Comparison of ENCODE assay signal across 9 cellular contexts in the genomic region with DNA sequence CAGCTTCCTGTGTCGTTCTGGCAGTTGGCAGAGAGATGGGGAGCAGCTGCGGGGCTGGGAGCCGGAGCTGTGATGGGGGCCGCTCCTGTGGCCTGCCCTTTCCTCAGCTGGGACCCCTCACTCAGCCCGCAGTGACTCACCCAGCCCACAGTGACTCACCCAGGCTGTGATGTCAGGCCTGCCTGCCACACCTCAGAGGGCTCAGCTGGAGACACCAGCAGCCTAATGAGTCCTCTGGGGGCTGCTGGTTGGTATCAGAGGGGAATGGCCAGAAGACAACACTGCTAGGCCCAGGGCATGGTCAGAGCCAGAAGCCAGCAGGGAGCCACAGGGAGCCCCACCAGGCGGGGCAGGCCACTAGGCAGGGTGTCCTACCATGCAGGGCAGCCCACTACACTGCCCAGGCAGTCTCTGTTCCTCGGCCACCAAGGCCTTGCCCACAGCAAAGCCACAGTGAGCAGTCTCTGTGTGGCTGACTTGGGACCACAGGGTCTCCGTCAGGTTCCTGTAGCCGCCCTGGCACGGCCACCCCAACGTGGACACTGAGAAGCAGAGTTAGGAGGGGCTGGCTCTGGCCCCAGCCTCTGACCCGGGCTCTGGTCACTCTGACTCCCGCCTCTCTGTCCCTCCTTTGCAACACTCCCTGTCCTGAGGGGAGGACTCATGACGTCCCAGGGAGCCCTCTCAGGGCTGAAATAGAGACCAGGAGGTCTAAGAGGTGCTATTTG. TPM values are rescaled to one million over a fixed set of nuclear protein-coding genes. Genes with fewer than 3 reads are reported as not detected.
DNase-seq lines count a peak whose midpoint lies in the region; FAIRE-seq and TF ChIP-seq lines count a peak whose summit lies in the region.
"Had no signal": no experiment of that assay in that cellular context is flagged by ENCODE, and none has a peak within 500 bp of the region (broad histone marks: within the 10 kb centered on the region; RNA-seq: fewer than 3 reads in every experiment).

No MANE protein-coding gene starts in this region.

- no peak overlapping the region for H2BK20ac ChIP-seq in H9 (ENCODE audit: low read depth, low read length, poor library complexity, severe bottlenecking)

- H4K5ac ChIP-seq in H9 (ENCODE audit: insufficient read length, low read depth, low read length) = no peak overlapping the region

- H3K27me3 Mint-ChIP-seq in H9 (ENCODE audit: low read depth) = peaks cover 10% of the 10 kb centered on the region
- no peaks in the 10 kb centered on the region for H3K27me3 Mint-ChIP-seq in activated naive CD8-positive, alpha-beta T cell

- peaks cover 0 to 4% of the 10 kb centered on the region in 2 donors for H3K36me3 ChIP-seq in kidney (ENCODE audit: control insufficient read depth in 1 of 2, insufficient read depth in 2 of 2, low read length in 2 of 2)

- H4K8ac ChIP-seq in H9 (replicated peaks; ENCODE audit: insufficient read length, low read depth, low read length) = no peak overlapping the region

- H4K20me1 ChIP-seq in H9 (ENCODE audit: control insufficient read depth, insufficient read depth, insufficient read length) = no peaks in the 10 kb centered on the region

- no peak overlapping the region for H2AK5ac ChIP-seq in H9 (ENCODE audit: insufficient read length, low read length)

- H3K9me3 ChIP-seq in H9 (ENCODE audit: control insufficient read depth, low read depth, low read length) = no peaks in the 10 kb centered on the region
- no peaks in the 10 kb centered on the region for H3K9me3 ChIP-seq in kidney (ENCODE audit: control insufficient read depth in 1 of 2, low read length in 2 of 2)

- no peak overlapping the region for H3K56ac ChIP-seq in H9 (ENCODE audit: insufficient read length, low read depth, low read length)

- H3K4me1 Mint-ChIP-seq in H9 = peaks cover 24 to 38% of the 10 kb centered on the region in 2 experiments
- peaks cover 69% of the 10 kb centered on the region for H3K4me1 Mint-ChIP-seq in activated naive CD8-positive, alpha-beta T cell (ENCODE audit: low read depth)

- H4K91ac ChIP-seq in H9 (ENCODE audit: insufficient read length, low read depth, low read length) = no peak overlapping the region

- no peaks in the 10 kb centered on the region for H3K36me3 Mint-ChIP-seq in H9 (ENCODE audit: insufficient read depth in 1 of 3, low read depth in 3 of 3)
- no peaks in the 10 kb centered on the region for H3K36me3 Mint-ChIP-seq in activated naive CD8-positive, alpha-beta T cell

- peak overlapping the region; percentile 8; the same call in 1 of the 2 replicates for H3K14ac ChIP-seq in H9 (ENCODE audit: insufficient read depth, low read length)

- TF ChIP-seq CTCF in H9 (conservative IDR thresholded peaks at IDR 0.05) (no peak), kidney (IDR thresholded peaks at IDR 0.05; ENCODE audit: borderline replicate concordance, extremely low read depth, insufficient read depth) (no peak)

- no peaks in the 10 kb centered on the region for H3K27me3 ChIP-seq in H9 (ENCODE audit: insufficient read depth, low read length)

- H3K9ac ChIP-seq in H9 (ENCODE audit: extremely low read depth, insufficient read length, low read length) (no peak overlapping the region), kidney (ENCODE audit: low read length in 2 of 2) (peak overlapping the region; percentile 70 to 91)

- H3K18ac ChIP-seq in H9 (ENCODE audit: insufficient read length, low read depth, low read length) = no peak overlapping the region

- H3K27ac Mint-ChIP-seq in H9 = no peak overlapping the region
- peak overlapping the region; percentile 54 for H3K27ac Mint-ChIP-seq in activated naive CD8-positive, alpha-beta T cell

- peak overlapping the region; percentile 28 to 74 for H3K4me3 ChIP-seq in kidney (ENCODE audit: low read length in 2 of 2)
- H3K4me3 ChIP-seq: dorsolateral prefrontal cortex had no signal

- H2BK5ac ChIP-seq in H9 (ENCODE audit: insufficient read length, low read length) = no peak overlapping the region

- FAIRE-seq in kidney (lab: Jason Lieb, UNC) = no peak

- H3K79me1 ChIP-seq in H9 (ENCODE audit: insufficient read depth, low read depth, low read length, poor library complexity, severe bottlenecking) = no peaks in the 10 kb centered on the region

- H2BK120ac ChIP-seq in H9 (ENCODE audit: low read depth, low read length, poor library complexity, severe bottlenecking) = no peak overlapping the region

- no peak overlapping the region for H3T11ph ChIP-seq in H9 (ENCODE audit: low read length)

- no peaks in the 10 kb centered on the region for H3K79me2 ChIP-seq in H9 (ENCODE audit: insufficient read depth, low read length)

- no peak overlapping the region for H3K23ac ChIP-seq in H9 (ENCODE audit: insufficient read length, low read depth, low read length)

- H3K4me2 ChIP-seq in H9 (ENCODE audit: insufficient read depth, insufficient read length, low read length) = no peak overlapping the region

- H2BK15ac ChIP-seq in H9 (ENCODE audit: low read depth, low read length) = no peak overlapping the region

- peak; percentile 75 for DNase-seq in AG08396 (ENCODE audit: low spot score)
- peak; percentile 25 for DNase-seq in H9
- DNase-seq in SW480 (ENCODE audit: low spot score) = peak; percentile 81
- DNase-seq in kidney = peak; percentile 93
- peak; percentile 86 to 91 for DNase-seq in stimulated activated CD8-positive, alpha-beta memory T cell treated with anti-CD3 and anti-CD28 coated beads, Interleukin-15, amount 100 ng/mL, for 48 hours (ENCODE audit: low read depth in 2 of 2)
- no peak for DNase-seq in DMS114 treated with DMSO at 0.1 percent for 48 hours (lab: John Stamatoyannopoulos, UW; ENCODE audit: unreplicated experiment)
- no peak for DNase-seq in LoVo (ENCODE audit: low spot score)

- no peak overlapping the region for H2BK12ac ChIP-seq in H9 (ENCODE audit: insufficient read length, low read depth, low read length)

- WGBS in H9 (ENCODE audit: extremely low coverage, insufficient read length, low lambda C conversion rate) = no CpG with 5 or more reads among the region's 14 CpGs

- H3K4ac ChIP-seq in H9 (ENCODE audit: low read depth, low read length) = no peak overlapping the region

- intact Hi-C loops in kidney (cut with DNase I) = no loop called here

- no peaks in the 10 kb centered on the region for H3K23me2 ChIP-seq in H9 (ENCODE audit: insufficient read length, low read depth, low read length, poor library complexity, severe bottlenecking)

- no peak overlapping the region for H3K27ac ChIP-seq in H9 (ENCODE audit: insufficient read length, low read depth, low read length)
- H3K27ac ChIP-seq in kidney (ENCODE audit: low read depth in 2 of 2, low read length in 2 of 2) = peak overlapping the region; percentile 93 to 97
- H3K27ac ChIP-seq: dorsolateral prefrontal cortex had no signal

- H3K4me3 Mint-ChIP-seq in H9 = no peak overlapping the region
- peak overlapping the region; percentile 67 for H3K4me3 Mint-ChIP-seq in activated naive CD8-positive, alpha-beta T cell

- H2AFZ ChIP-seq in H9 (ENCODE audit: low read length) = no peak overlapping the region

- no peaks in the 10 kb centered on the region for H3K9me3 Mint-ChIP-seq in H9
- no peaks in the 10 kb centered on the region for H3K9me3 Mint-ChIP-seq in activated naive CD8-positive, alpha-beta T cell (ENCODE audit: low read depth)

- H3K4me1 ChIP-seq in H9 (ENCODE audit: insufficient read depth, low read length) (no peaks in the 10 kb centered on the region; the same call in 1 of the 2 replicates), kidney (ENCODE audit: control insufficient read depth in 1 of 2, insufficient read depth in 1 of 2, low read depth in 1 of 2, low read length in 2 of 2) (peaks cover 30 to 51% of the 10 kb centered on the region in 2 donors)

RNA-seq across cellular contexts. Expression of gene FXYD2, which starts 4.3 kb away (rescaled TPM):
- total RNA-seq in H9 (2021) (0.70 and 0.79 TPM in 2 replicates), kidney (2,527 TPM)
- 9,664 TPM for polyA plus RNA-seq in kidney (ENCODE audit: insufficient read depth, low read depth, low replicate concordance)

RNA-seq across cellular contexts. Expression of gene DSCAML1, which starts 31.8 kb away (rescaled TPM):
- total RNA-seq in H9 (2021) (0.15 and 0.42 TPM in 2 replicates), kidney (17.3 TPM)
- polyA plus RNA-seq in kidney (ENCODE audit: insufficient read depth, low read depth, low replicate concordance) = 0.95 TPM

RNA-seq across cellular contexts. Expression of gene FXYD6, which starts 47.7 kb away (rescaled TPM):
- total RNA-seq in H9 (2021) = 16.3 and 18.3 TPM in 2 replicates
- total RNA-seq in kidney = 62.7 TPM
- 57.8 TPM for polyA plus RNA-seq in kidney (ENCODE audit: insufficient read depth, low read depth, low replicate concordance)

Comparison
In these comparisons a context has a peak if more than half of its experiments do, and no peak if none do; other contexts are left out.
1. DNase-seq: peak in AG08396 (single experiment), H9 (single experiment), SW480 (single experiment), kidney (single experiment) and stimulated activated CD8-positive, alpha-beta memory T cell treated with anti-CD3 and anti-CD28 coated beads, Interleukin-15, amount 100 ng/mL, for 48 hours (2 of 2); none in DMS114 treated with DMSO at 0.1 percent for 48 hours (single experiment) and LoVo (single experiment).
2. RNA of gene FXYD2, which starts 4.3 kb away (total RNA-seq): 2,527 TPM in kidney (single experiment); 0.70 to 0.79 TPM in H9; every median in the first group is over 1,000 times any median in the second.
3. RNA of gene DSCAML1, which starts 31.8 kb away (total RNA-seq): 17.3 TPM in kidney (single experiment); 0.15 to 0.42 TPM in H9; every median in the first group is over 10 times any median in the second.